In the genomic region with DNA sequence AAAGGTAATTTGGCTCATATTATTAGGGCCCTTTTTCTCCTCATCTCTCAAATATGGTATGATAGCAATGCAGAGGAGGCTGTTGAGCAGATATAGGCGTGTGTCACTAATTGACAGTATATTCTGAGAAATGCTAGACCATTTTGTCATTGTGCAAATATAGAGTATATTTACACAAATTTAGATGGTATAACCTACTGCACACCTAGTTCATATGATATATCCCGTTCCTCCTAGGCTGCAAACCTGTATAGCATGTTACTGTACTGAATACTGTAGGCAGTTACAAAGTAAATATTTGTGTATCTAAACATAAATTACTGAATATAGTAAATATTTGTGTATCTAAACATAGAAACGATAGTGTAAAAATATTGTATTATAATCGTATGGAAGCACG, we compare ENCODE assay signal across 23 cellular contexts.
"Had no signal": no experiment of that assay in that cellular context is flagged by ENCODE, and none has a peak within 500 bp of the region (broad histone marks: within the 10 kb centered on the region; RNA-seq: fewer than 3 reads in every experiment).

No MANE protein-coding gene starts in this region.

- DNase-seq: naive thymus-derived CD4-positive, alpha-beta T cell; natural killer cell; occipital lobe; ovary; posterior cingulate gyrus; psoas muscle; right cardiac atrium; right lobe of liver; sigmoid colon; small intestine; stimulated activated CD4-positive, alpha-beta T cell treated with anti-CD3 and anti-CD28 coated beads, Interleukin-15, amount 100 ng/mL, for 24 hours; stimulated activated CD4-positive, alpha-beta T cell treated with anti-CD3 and anti-CD28 coated beads, Interleukin-2, amount 100 ng/mL, for 24 hours; stimulated activated CD4-positive, alpha-beta T cell treated with anti-CD3 and anti-CD28 coated beads, Interleukin-2, amount 100 ng/mL, for 48 hours; stimulated activated CD4-positive, alpha-beta T cell treated with anti-CD3 and anti-CD28 coated beads, Interleukin-4, amount 100 ng/mL, for 24 hours; stimulated activated naive CD4-positive, alpha-beta T cell treated with Interleukin-2 at 50 U/mL for 16 hours; stomach; thyroid gland; trophoblast cell; upper lobe of left lung had no signal

- H3K4me3 ChIP-seq: neural progenitor cell, ovary, psoas muscle, right lobe of liver, sigmoid colon, stomach, thoracic aorta, thyroid gland, tibial nerve, upper lobe of left lung, vagina had no signal
